ENCODE assay signal across 3 cellular contexts in the genomic region with DNA sequence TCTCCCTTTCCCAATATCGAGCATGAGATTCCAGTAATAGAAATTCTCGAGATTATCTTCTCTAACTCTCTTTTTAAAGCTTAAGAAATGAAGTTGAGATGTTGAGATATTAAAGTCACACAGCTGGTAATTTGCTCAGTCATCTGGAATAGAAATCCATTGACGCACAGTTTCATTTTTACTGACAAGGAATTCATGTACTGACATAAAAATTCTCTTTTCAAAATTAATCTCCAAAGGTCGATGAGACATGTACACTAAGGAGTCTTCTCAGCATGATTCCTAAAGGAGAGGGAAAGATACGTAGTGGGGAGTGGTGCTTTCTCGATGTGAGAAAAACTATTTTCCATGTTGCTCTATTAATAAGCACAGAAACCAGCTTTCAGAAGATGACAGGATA.
"Had no signal": no experiment of that assay in that cellular context is flagged by ENCODE, and none has a peak within 500 bp of the region (broad histone marks: within the 10 kb centered on the region; RNA-seq: fewer than 3 reads in every experiment).

No MANE protein-coding gene starts in this region.

- H3K4me3 ChIP-seq: GM12878 had no signal

- DNase-seq: GDM1, GF-D8 had no signal

- ATAC-seq: GM12878 had no signal
